Comparison of ENCODE assay signal across 12 cellular contexts in the genomic region with DNA sequence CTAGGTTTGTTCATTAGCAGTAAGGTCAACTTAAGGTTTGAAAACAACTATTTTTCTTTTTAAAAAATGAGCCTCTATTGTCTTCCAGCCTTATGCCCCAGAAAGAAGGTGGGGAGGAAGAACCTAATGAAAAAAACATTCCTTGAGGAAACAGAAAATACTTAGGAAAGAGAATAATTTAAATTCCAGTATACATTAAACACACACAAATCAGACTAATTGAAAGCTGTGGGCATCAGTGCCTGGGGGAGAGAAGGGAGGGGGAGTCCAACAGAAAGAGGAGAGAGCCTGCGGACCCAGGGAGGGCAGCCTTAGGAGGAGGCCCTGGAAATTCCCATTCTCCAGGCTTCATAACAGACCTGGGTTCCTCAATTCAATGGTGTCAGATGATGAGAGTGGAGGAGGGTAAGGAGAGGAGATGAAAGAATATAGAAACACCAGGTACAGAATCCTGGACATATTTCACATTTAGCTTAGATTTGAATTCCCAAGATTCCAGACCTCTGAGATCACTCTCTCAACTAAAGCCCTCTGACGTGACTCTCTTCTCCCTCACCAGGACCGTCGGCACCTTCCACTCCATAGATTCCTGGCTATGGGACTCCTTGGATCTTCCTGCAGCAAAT.
DNase-seq lines count a peak whose midpoint lies in the region; ATAC-seq and TF ChIP-seq lines count a peak whose summit lies in the region.
"Had no signal": no experiment of that assay in that cellular context is flagged by ENCODE, and none has a peak within 500 bp of the region (broad histone marks: within the 10 kb centered on the region; RNA-seq: fewer than 3 reads in every experiment).

No MANE protein-coding gene starts in this region.

- peaks cover 2 to 3% (median 3%) of the 10 kb centered on the region in 3 donors for H3K27me3 Mint-ChIP-seq in immature natural killer cell (ENCODE audit: low read depth in 3 of 3)

- H3K4me3 Mint-ChIP-seq in immature natural killer cell: no peak overlapping the region

- no peaks in the 10 kb centered on the region for H3K4me1 Mint-ChIP-seq in immature natural killer cell

- ATAC-seq in sciatic nerve: no peak

- intact Hi-C loops in sciatic nerve (cut with DNase I): no loop called here

- H3K27ac Mint-ChIP-seq in immature natural killer cell: peak overlapping the region in 1 of 6 donors; percentile 21
- H3K27ac Mint-ChIP-seq: activated T-helper 2 cell treated with anti-CD3 and anti-CD28 coated beads, Interferon-gamma antibody, Interleukin-2, Interleukin-4, amounts not matched to agents 10 μg/mL and 5 μg/mL and 100 μg/mL, durations not matched to agents 14 hours and 24 hours and 36 hours had no signal

- H3K36me3 Mint-ChIP-seq in immature natural killer cell: no peaks in the 10 kb centered on the region

- H3K4me3 ChIP-seq in astrocyte of the spinal cord (ENCODE audit: low read depth, low read length): no peak overlapping the region

- H3K9me3 Mint-ChIP-seq in immature natural killer cell: no peaks in the 10 kb centered on the region
- H3K9me3 Mint-ChIP-seq: activated T-helper 2 cell treated with anti-CD3 and anti-CD28 coated beads, Interferon-gamma antibody, Interleukin-2, Interleukin-4, amounts not matched to agents 10 μg/mL and 5 μg/mL and 100 μg/mL, durations not matched to agents 14 hours and 24 hours and 36 hours had no signal

- in situ Hi-C loops in astrocyte of the spinal cord (cut with HindIII; ENCODE audit: low sequenced_read_pairs): no loop called here

- no peak for TF ChIP-seq CTCF in astrocyte of the spinal cord (IDR thresholded peaks at IDR 0.05; ENCODE audit: low read depth, low read length)

- DNase-seq in 8988T: peak; percentile 22
- peak; percentile 88 for DNase-seq in HT1080 (ENCODE audit: low read depth)
- DNase-seq in astrocyte of the spinal cord (ENCODE audit: low read depth, low spot score): peak; percentile 32
- peak; percentile 92 for DNase-seq in kidney glomerular epithelial cell (lab: John Stamatoyannopoulos, UW)
- DNase-seq in NCI-H1092 treated with DMSO at 0.1 percent for 48 hours (lab: John Stamatoyannopoulos, UW): no peak
- no peak for DNase-seq in sciatic nerve (ENCODE audit: low spot score)
- DNase-seq in stimulated activated naive CD4-positive, alpha-beta T cell (lab: John Stamatoyannopoulos, UW): no peak
- DNase-seq in immature natural killer cell: no peak
- DNase-seq: DMS79 treated with DMSO at 0.1 percent for 48 hours, foreskin melanocyte, NCI-H82 had no signal

Comparison
In these comparisons a context has a peak if more than half of its experiments do, and no peak if none do; other contexts are left out.
1. DNase-seq: peak in 8988T (single experiment), HT1080 (single experiment), astrocyte of the spinal cord (single experiment) and kidney glomerular epithelial cell (single experiment); none in NCI-H1092 treated with DMSO at 0.1 percent for 48 hours (single experiment), sciatic nerve (single experiment), stimulated activated naive CD4-positive, alpha-beta T cell (0 of 6) and immature natural killer cell (0 of 3).